ENCODE assay signal across 6 cellular contexts in genomic region chr5:171575808-171576207, GRCh38.
"Had no signal": no experiment of that assay in that cellular context is flagged by ENCODE, and none has a peak within 500 bp of the region (broad histone marks: within the 10 kb centered on the region; RNA-seq: fewer than 3 reads in every experiment).

No MANE protein-coding gene starts in this region.

- H3K27ac ChIP-seq: GM23248, KMS-11 had no signal

- DNase-seq: GM23248, H7, IMR-90, KBM-7 had no signal

- H3K36me3 ChIP-seq: HAP-1 had no signal

- H3K4me1 ChIP-seq: HAP-1 had no signal

- H3K9me3 ChIP-seq: HAP-1 had no signal

- H3K4me3 ChIP-seq: GM23248, HAP-1 had no signal
